Comparison of ENCODE assay signal across 10 cellular contexts in the genomic region with DNA sequence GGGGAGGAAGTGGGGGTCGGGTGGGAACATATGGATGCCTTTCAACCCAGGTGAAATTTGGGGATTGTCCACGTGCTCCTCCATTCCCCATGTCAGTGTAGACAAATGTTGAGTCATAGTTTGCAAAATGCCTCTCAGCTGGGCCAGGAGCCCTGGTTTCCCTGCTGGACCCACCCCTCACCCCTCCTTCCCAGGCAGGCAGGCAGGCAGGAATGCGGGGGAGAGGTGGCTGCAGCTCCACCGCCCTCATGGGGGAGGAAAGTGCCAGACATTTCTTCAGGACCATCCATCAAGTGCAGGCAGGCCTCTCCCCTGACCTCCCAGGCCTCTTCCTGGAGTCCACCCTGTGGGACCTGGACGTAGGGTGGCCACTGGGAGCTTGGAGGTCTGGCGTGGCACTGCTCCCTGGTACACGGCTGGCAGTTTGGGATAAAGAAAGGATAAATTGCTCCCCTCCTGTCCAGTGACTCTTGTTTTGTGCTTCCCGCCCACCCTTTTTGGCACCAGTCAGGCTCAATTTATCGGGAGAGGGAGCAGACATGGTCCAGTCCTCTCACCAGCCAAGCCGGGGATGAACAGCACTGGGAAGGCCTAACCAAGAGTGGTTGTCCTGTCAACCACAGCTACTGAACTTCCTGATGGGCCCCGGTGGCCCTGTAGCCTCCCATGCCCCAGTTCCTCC. TPM values are rescaled to one million over a fixed set of nuclear protein-coding genes. Genes with fewer than 3 reads are reported as not detected.
DNase-seq lines count a peak whose midpoint lies in the region; ATAC-seq lines count a peak whose summit lies in the region.
"Had no signal": no experiment of that assay in that cellular context is flagged by ENCODE, and none has a peak within 500 bp of the region (broad histone marks: within the 10 kb centered on the region; RNA-seq: fewer than 3 reads in every experiment).

No MANE protein-coding gene starts in this region.

- H3K9me3 Mint-ChIP-seq in naive thymus-derived CD8-positive, alpha-beta T cell, result no peaks in the 10 kb centered on the region

- peaks cover 0 to 13% (median 2%) of the 10 kb centered on the region in 5 donors for H3K27me3 Mint-ChIP-seq in naive thymus-derived CD8-positive, alpha-beta T cell

- intact Hi-C loops in aorta (cut with DNase I), result loop anchor here (1.0 to 5.0 kb wide), 2 partner anchors 30 to 50 kb away; no protein-coding TSS in a partner anchor

- H3K4me1 ChIP-seq in muscle layer of colon (ENCODE audit: insufficient read depth, low read length) (peaks cover 9% of the 10 kb centered on the region), aorta (ENCODE audit: control insufficient read depth in 1 of 2, insufficient read depth in 2 of 2, low read length in 2 of 2) (peaks cover 0 to 3% of the 10 kb centered on the region in 2 donors)

- ATAC-seq in esophagus mucosa (peak; percentile 30), aorta (ENCODE audit: low FRiP score) (peak; percentile 85)
- no peak for ATAC-seq in naive thymus-derived CD8-positive, alpha-beta T cell

- H3K36me3 ChIP-seq in muscle layer of colon (ENCODE audit: insufficient read depth, low read length) (no peaks in the 10 kb centered on the region), aorta (ENCODE audit: control insufficient read depth in 1 of 2, insufficient read depth in 2 of 2, low read length in 1 of 2) (no peaks in the 10 kb centered on the region)

- peak overlapping the region in 1 of 10 donors; percentile 82 for H3K27ac Mint-ChIP-seq in naive thymus-derived CD8-positive, alpha-beta T cell

- H3K4me3 Mint-ChIP-seq in naive thymus-derived CD8-positive, alpha-beta T cell, result peak overlapping the region in 5 of 10 donors; percentile 2 to 53 (median 36)

- H3K36me3 Mint-ChIP-seq in naive thymus-derived CD8-positive, alpha-beta T cell, result no peaks in the 10 kb centered on the region

- DNase-seq in DMS 273 (lab: John Stamatoyannopoulos, UW; ENCODE audit: unreplicated experiment), result peak; percentile 57
- DNase-seq in DMS 273 treated with DMSO at 0.1 percent for 48 hours (lab: John Stamatoyannopoulos, UW), result no peak
- DNase-seq in aorta, result peak; percentile 90
- DNase-seq in cerebellar cortex (ENCODE audit: low spot score), result no peak
- no peak for DNase-seq in NCI-H2196 treated with DMSO at 0.1 percent for 48 hours (lab: John Stamatoyannopoulos, UW; ENCODE audit: unreplicated experiment)
- no peak for DNase-seq in naive thymus-derived CD8-positive, alpha-beta T cell
- DNase-seq: midbrain had no signal

- H3K4me3 ChIP-seq in muscle layer of colon (ENCODE audit: low read depth in 1 of 2, low read length in 2 of 2), result no peak overlapping the region
- H3K4me3 ChIP-seq in aorta (ENCODE audit: low read length in 2 of 2), result no peak overlapping the region

- no peaks in the 10 kb centered on the region for H3K27me3 ChIP-seq in muscle layer of colon (ENCODE audit: control insufficient read depth in 1 of 2, insufficient read depth in 2 of 2, low read length in 2 of 2)
- H3K27me3 ChIP-seq in aorta (ENCODE audit: control insufficient read depth in 1 of 2, insufficient read depth in 2 of 2, low read length in 1 of 2), result no peaks in the 10 kb centered on the region

- POLR2A ChIA-PET in naive thymus-derived CD8-positive, alpha-beta T cell (lab: Charles Lee), result no interaction called here

- H3K9me3 ChIP-seq in muscle layer of colon (ENCODE audit: low read length) (no peaks in the 10 kb centered on the region), aorta (ENCODE audit: control insufficient read depth, low read length) (no peaks in the 10 kb centered on the region)

- H3K27ac ChIP-seq in muscle layer of colon (ENCODE audit: low read depth, low read length) (peak overlapping the region; percentile 58), aorta (ENCODE audit: low read depth in 1 of 2, low read length in 2 of 2) (peak overlapping the region; percentile 96 to 97)
- H3K27ac ChIP-seq: 22Rv1 had no signal

- 5 to 8% methylated on average over 11 of the region's 11 CpGs for WGBS in aorta, 2 donors

- peaks cover 0 to 6% (median 3%) of the 10 kb centered on the region in 4 donors for H3K4me1 Mint-ChIP-seq in naive thymus-derived CD8-positive, alpha-beta T cell

- H3K9ac ChIP-seq in muscle layer of colon (ENCODE audit: low read length), result no peak overlapping the region

RNA-seq across cellular contexts. Expression of a gene that starts 18.8 kb away (rescaled TPM):
- total RNA-seq in esophagus mucosa (1.8 TPM), aorta (100 to 1,000 TPM; 116 to 168 TPM)
- 100 to 1,000 TPM in 1 of 2 donors, 10 to 100 TPM in 1; 39.4 to 110 TPM for polyA plus RNA-seq in aorta
- total RNA-seq in naive thymus-derived CD8-positive, alpha-beta T cell, result not detected
- polyA plus RNA-seq in naive thymus-derived CD8-positive, alpha-beta T cell, result not detected

RNA-seq across cellular contexts. Expression of a gene that starts 26.5 kb away (rescaled TPM):
- total RNA-seq in esophagus mucosa (131 TPM), aorta (10 to 100 TPM; 70.6 to 82.9 TPM)
- polyA plus RNA-seq in aorta, result 10 to 100 TPM; 67.0 to 72.8 TPM
- 100 to 1,000 TPM in 1 of 2 experiments, 10 to 100 TPM in 1; 96.8 to 101 TPM for total RNA-seq in naive thymus-derived CD8-positive, alpha-beta T cell
- 100 to 1,000 TPM; 115 to 140 (median 121) TPM for polyA plus RNA-seq in naive thymus-derived CD8-positive, alpha-beta T cell

RNA-seq across cellular contexts. Expression of a gene that starts 30.5 kb away (rescaled TPM):
- total RNA-seq in esophagus mucosa (22.5 TPM), aorta (10 to 100 TPM; 52.2 to 76.7 TPM)
- 100 to 1,000 TPM in 1 of 2 donors, 10 to 100 TPM in 1; 10.9 to 101 TPM for polyA plus RNA-seq in aorta
- 10 to 100 TPM; 58.2 to 60.6 TPM for total RNA-seq in naive thymus-derived CD8-positive, alpha-beta T cell
- polyA plus RNA-seq in naive thymus-derived CD8-positive, alpha-beta T cell, result 10 to 100 TPM in 2 of 3 donors, 1 to 10 TPM in 1; 10.0 to 13.8 (median 10.8) TPM

RNA-seq across cellular contexts. Expression of a gene that starts 38.8 kb away (rescaled TPM):
- total RNA-seq in esophagus mucosa (32.0 TPM), aorta (10 to 100 TPM; 30.4 to 35.4 TPM)
- 10 to 100 TPM; 52.6 to 55.6 TPM for polyA plus RNA-seq in aorta
- 10 to 100 TPM; 28.2 to 30.7 TPM for total RNA-seq in naive thymus-derived CD8-positive, alpha-beta T cell
- polyA plus RNA-seq in naive thymus-derived CD8-positive, alpha-beta T cell, result 10 to 100 TPM; 66.6 to 77.4 (median 72.3) TPM

Comparison
In these comparisons a context has a peak if more than half of its experiments do, and no peak if none do; other contexts are left out.
1. DNase-seq: peak in DMS 273 (single experiment) and aorta (2 of 2); none in DMS 273 treated with DMSO at 0.1 percent for 48 hours (single experiment), cerebellar cortex (single experiment), NCI-H2196 treated with DMSO at 0.1 percent for 48 hours (single experiment) and naive thymus-derived CD8-positive, alpha-beta T cell (0 of 10).
2. ATAC-seq: peak in esophagus mucosa (single experiment) and aorta (single experiment); none in naive thymus-derived CD8-positive, alpha-beta T cell (0 of 2).
3. RNA of a gene that starts 18.8 kb away (total RNA-seq): 116 to 168 TPM in aorta; 1.8 TPM in esophagus mucosa (single experiment) and not detected in naive thymus-derived CD8-positive, alpha-beta T cell; every median in the first group is over 10 times any median in the second.